ENCODE assay signal across 1 cellular context in genomic region chr3:140753865-140754754, GRCh38.
TF ChIP-seq lines count a peak whose summit lies in the region.

No MANE protein-coding gene starts in this region.

TF ChIP-seq in GM12878, 131 proteins besides CTCF, POLR2A, EP300 and RAD21 (continued from another document):
- TF ChIP-seq CUX1 (IDR thresholded peaks at IDR 0.05; ENCODE audit: insufficient replicate concordance, low read depth, low read length), result no peak
- peak; percentile 34; the same call in 1 of the 2 replicates for TF ChIP-seq BACH1 (IDR thresholded peaks at IDR 0.05; ENCODE audit: borderline replicate concordance)
- no peak for TF ChIP-seq E4F1 (IDR thresholded peaks at IDR 0.05; ENCODE audit: borderline replicate concordance, partially characterized antibody)
- TF ChIP-seq PAX5 (IDR thresholded peaks at IDR 0.05; ENCODE audit: borderline replicate concordance, low read depth, low read length), result 0 out of 2 replicates have a peak, but pooled peaks have one; percentile 39
- TF ChIP-seq, protein P1, sequence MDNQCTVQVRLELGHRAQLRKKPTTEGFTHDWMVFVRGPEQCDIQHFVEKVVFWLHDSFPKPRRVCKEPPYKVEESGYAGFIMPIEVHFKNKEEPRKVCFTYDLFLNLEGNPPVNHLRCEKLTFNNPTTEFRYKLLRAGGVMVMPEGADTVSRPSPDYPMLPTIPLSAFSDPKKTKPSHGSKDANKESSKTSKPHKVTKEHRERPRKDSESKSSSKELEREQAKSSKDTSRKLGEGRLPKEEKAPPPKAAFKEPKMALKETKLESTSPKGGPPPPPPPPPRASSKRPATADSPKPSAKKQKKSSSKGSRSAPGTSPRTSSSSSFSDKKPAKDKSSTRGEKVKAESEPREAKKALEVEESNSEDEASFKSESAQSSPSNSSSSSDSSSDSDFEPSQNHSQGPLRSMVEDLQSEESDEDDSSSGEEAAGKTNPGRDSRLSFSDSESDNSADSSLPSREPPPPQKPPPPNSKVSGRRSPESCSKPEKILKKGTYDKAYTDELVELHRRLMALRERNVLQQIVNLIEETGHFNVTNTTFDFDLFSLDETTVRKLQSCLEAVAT (IDR thresholded peaks at IDR 0.05), result peak; percentile 84
- peak; percentile 95 for TF ChIP-seq DPF2 (IDR thresholded peaks at IDR 0.05)
- TF ChIP-seq RELB (IDR thresholded peaks at IDR 0.05; ENCODE audit: low read depth), result peak; percentile 86
- peak; percentile 19 for TF ChIP-seq SMAD1 (IDR thresholded peaks at IDR 0.05; ENCODE audit: low read depth, partially characterized antibody)
- TF ChIP-seq CREM (IDR thresholded peaks at IDR 0.05; ENCODE audit: low read depth), result 0 out of 2 replicates have a peak, but pooled peaks have one; percentile 15
- TF ChIP-seq CBFB (IDR thresholded peaks at IDR 0.05; ENCODE audit: low read depth), result peak; percentile 75
- no peak for TF ChIP-seq ZSCAN29 (IDR thresholded peaks at IDR 0.05)
- no peak for TF ChIP-seq USF1 (IDR thresholded peaks at IDR 0.05; ENCODE audit: borderline replicate concordance, extremely low read length, insufficient read depth, low read depth, low read length)
- TF ChIP-seq TARDBP (IDR thresholded peaks at IDR 0.05; ENCODE audit: borderline replicate concordance), result no peak
- peak; percentile 70 for TF ChIP-seq NR2F1 (conservative IDR thresholded peaks at IDR 0.05)
- peak; percentile 67 for TF ChIP-seq EED (IDR thresholded peaks at IDR 0.05; ENCODE audit: low read depth)
- TF ChIP-seq MXI1 (IDR thresholded peaks at IDR 0.05; ENCODE audit: low read depth, low read length), result peak; percentile 31; the same call in 1 of the 2 replicates
- TF ChIP-seq TCF7 (IDR thresholded peaks at IDR 0.05; ENCODE audit: borderline replicate concordance), result peak; percentile 79
- peak; percentile 67; the same call in 1 of the 2 replicates for TF ChIP-seq NBN (IDR thresholded peaks at IDR 0.05)
- TF ChIP-seq ATF7 (IDR thresholded peaks at IDR 0.05; ENCODE audit: low read depth), result peak; percentile 84
- TF ChIP-seq RAD51 (IDR thresholded peaks at IDR 0.05), result 0 out of 2 replicates have a peak, but pooled peaks have one; percentile 20
- TF ChIP-seq JUNB (IDR thresholded peaks at IDR 0.05), result 0 out of 2 replicates have a peak, but pooled peaks have one; percentile 9
- TF ChIP-seq, protein P2, sequence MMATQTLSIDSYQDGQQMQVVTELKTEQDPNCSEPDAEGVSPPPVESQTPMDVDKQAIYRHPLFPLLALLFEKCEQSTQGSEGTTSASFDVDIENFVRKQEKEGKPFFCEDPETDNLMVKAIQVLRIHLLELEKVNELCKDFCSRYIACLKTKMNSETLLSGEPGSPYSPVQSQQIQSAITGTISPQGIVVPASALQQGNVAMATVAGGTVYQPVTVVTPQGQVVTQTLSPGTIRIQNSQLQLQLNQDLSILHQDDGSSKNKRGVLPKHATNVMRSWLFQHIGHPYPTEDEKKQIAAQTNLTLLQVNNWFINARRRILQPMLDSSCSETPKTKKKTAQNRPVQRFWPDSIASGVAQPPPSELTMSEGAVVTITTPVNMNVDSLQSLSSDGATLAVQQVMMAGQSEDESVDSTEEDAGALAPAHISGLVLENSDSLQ (IDR thresholded peaks at IDR 0.05), result peak; percentile 86
- TF ChIP-seq BCL11A (IDR thresholded peaks at IDR 0.05; ENCODE audit: low read depth, low read length), result peak; percentile 75
- TF ChIP-seq SMC3 (IDR thresholded peaks at IDR 0.05; ENCODE audit: borderline replicate concordance, low read length), result peak; percentile 8; the same call in 1 of the 2 replicates
- peak; percentile 85 for TF ChIP-seq PBX3 (IDR thresholded peaks at IDR 0.05; ENCODE audit: insufficient replicate concordance, low read depth, low read length)
- TF ChIP-seq CHD4 (IDR thresholded peaks at IDR 0.05), result no peak
- peak; percentile 86 for TF ChIP-seq GATAD2B (conservative IDR thresholded peaks at IDR 0.05; ENCODE audit: low read depth)
- no peak for TF ChIP-seq TCF12 (IDR thresholded peaks at IDR 0.05; ENCODE audit: low read depth, low read length)
